Comparison of ENCODE assay signal across 1 cellular context in the genomic region with DNA sequence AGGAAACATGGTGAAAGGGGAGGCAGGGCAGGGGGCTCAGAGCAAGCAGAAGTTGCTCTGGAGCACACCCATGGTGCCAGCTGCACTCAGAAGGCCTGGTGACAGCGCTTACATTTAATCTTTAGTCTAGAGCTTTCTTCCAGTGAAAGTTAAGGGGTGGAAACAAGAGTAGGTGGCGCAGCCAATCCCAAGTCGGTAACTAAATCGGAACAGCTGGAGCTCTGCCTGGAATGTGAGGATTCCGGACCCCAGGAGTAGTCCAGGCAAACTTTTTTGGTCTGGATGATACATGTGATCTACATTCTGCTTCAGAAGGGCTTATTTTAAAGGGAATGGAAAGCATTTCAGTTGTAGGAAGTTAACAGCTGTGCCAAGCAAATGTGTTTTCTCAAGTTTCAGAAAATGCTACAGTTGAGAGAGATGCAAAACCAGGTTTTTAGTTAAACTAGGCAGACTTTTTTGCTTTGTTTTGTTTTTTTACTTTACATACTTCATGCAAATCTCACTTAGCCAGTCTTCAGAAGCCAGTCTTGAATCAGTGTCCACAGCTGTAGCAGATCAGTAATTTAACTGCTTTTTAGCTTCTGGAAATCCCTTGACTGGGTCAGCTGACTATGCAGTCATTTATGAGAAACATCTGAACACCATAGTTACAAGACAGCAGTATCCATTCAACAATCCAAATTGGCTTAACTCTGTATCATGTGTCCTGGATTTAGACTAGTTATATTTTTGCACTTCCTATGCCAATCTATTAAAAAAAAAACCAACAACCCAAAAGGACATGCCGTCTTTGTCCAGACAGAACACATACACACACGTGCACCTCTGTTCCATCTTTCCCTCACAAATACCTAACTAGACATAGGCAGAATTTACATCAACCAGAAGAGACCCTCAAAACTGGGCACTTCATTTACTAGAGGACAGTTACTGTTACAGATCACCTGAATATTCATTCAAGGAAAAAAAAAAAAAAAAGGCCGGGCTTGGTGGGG.
TF ChIP-seq lines count a peak whose summit lies in the region.

No MANE protein-coding gene starts in this region.

TF ChIP-seq in GM23338, 12 proteins besides CTCF, POLR2A, EP300 and RAD21 (continued from another document):
- no peak for TF ChIP-seq ZNF462 (CRISPR knock-in tag; IDR thresholded peaks at IDR 0.05)
- no peak for TF ChIP-seq ZNF331 (CRISPR knock-in tag; IDR thresholded peaks at IDR 0.05; ENCODE audit: low read depth)
- no peak for TF ChIP-seq ETS1 (IDR thresholded peaks at IDR 0.05)
